In genomic region chr1:154607748-154608521, GRCh38 we compare ENCODE assay signal across 8 cellular contexts. TPM values are rescaled to one million over a fixed set of nuclear protein-coding genes. Genes with fewer than 3 reads are reported as not detected.
DNase-seq lines count a peak whose midpoint lies in the region; ATAC-seq and TF ChIP-seq lines count a peak whose summit lies in the region.

Gene ADAR, minus strand, starts transcription at chr1:154608186. Its CDS starts 180 bp downstream, at chr1:154608006.

- H3K9me3 ChIP-seq in iPS-18a (ENCODE audit: control insufficient read depth, low read depth, low read length) (no peaks in the 10 kb centered on the region), skeletal muscle satellite cell (replicated peaks; ENCODE audit: low read length) (no peaks in the 10 kb centered on the region)

- H3K36me3 ChIP-seq in iPS-18a (ENCODE audit: control insufficient read depth, low read depth, low read length) = no peaks in the 10 kb centered on the region
- peaks cover 6% of the 10 kb centered on the region for H3K36me3 ChIP-seq in skeletal muscle satellite cell (ENCODE audit: insufficient read depth, low read length)

- ATAC-seq in GM18502 (IDR thresholded peaks at IDR 0.05; ENCODE audit: poor library complexity, unreplicated experiment) (peak; percentile 56), HG02970 (IDR thresholded peaks at IDR 0.05; ENCODE audit: low FRiP score, unreplicated experiment) (peak; percentile 65)

- H3K4me2 ChIP-seq in skeletal muscle satellite cell (ENCODE audit: low read length) = peak within 1 kb of the TSS; percentile 93

- H3K4me1 ChIP-seq in iPS-18a (ENCODE audit: control insufficient read depth, low read depth, low read length) (peaks cover 36% of the 10 kb centered on the region), skeletal muscle satellite cell (ENCODE audit: control insufficient read depth, insufficient read depth, low read length) (peaks cover 14% of the 10 kb centered on the region)

- peak within 1 kb of the TSS; percentile 95 to 98 (median 97) for H3K27ac Mint-ChIP-seq in brain

- H3K27me3 Mint-ChIP-seq in brain = peaks cover 5% of the 10 kb centered on the region

- no peaks in the 10 kb centered on the region for H3K27me3 ChIP-seq in iPS-18a (ENCODE audit: control insufficient read depth, insufficient read depth, low read length)
- no peaks in the 10 kb centered on the region for H3K27me3 ChIP-seq in skeletal muscle satellite cell (ENCODE audit: control insufficient read depth, insufficient read depth, low read length)

- H3K4me1 Mint-ChIP-seq in brain = peaks cover 73% of the 10 kb centered on the region

- peak within 1 kb of the TSS; percentile 92 to 98 (median 96) for H3K4me3 Mint-ChIP-seq in brain

- peak within 1 kb of the TSS; percentile 83 for H3K27ac ChIP-seq in iPS-18a (ENCODE audit: low read length)

- no peak for TF ChIP-seq CTCF in brain (conservative IDR thresholded peaks at IDR 0.05)

- peaks cover 4% of the 10 kb centered on the region for H3K36me3 Mint-ChIP-seq in brain

- H3K4me3 ChIP-seq in iPS-18a (ENCODE audit: low read length) = peak within 1 kb of the TSS; percentile 91
- H3K4me3 ChIP-seq in skeletal muscle satellite cell (ENCODE audit: low read length) = peak within 1 kb of the TSS; percentile 85

- DNase-seq in NCI-H2081 (lab: John Stamatoyannopoulos, UW) (peak; percentile 64 to 84), UCSD-AML1 (lab: John Stamatoyannopoulos, UW; ENCODE audit: unreplicated experiment) (peak; percentile 86), 8988T (no peak)

- H3K9me3 Mint-ChIP-seq in brain = no peaks in the 10 kb centered on the region

- peak within 1 kb of the TSS; percentile 94 for H3K9ac ChIP-seq in iPS-18a (ENCODE audit: low read length)
- peak within 1 kb of the TSS; percentile 99 for H3K9ac ChIP-seq in skeletal muscle satellite cell (ENCODE audit: low read depth, low read length)

RNA-seq across cellular contexts. Expression of gene ADAR, which starts in this region (rescaled TPM):
- 106 TPM for polyA plus RNA-seq in brain (ENCODE audit: insufficient read depth, low read depth, low replicate concordance)
- total RNA-seq in skeletal muscle satellite cell (2012; rRNA removed) = 64.9 and 75.3 TPM in 2 replicates
